Comparison of ENCODE assay signal across 1 cellular context in the genomic region with DNA sequence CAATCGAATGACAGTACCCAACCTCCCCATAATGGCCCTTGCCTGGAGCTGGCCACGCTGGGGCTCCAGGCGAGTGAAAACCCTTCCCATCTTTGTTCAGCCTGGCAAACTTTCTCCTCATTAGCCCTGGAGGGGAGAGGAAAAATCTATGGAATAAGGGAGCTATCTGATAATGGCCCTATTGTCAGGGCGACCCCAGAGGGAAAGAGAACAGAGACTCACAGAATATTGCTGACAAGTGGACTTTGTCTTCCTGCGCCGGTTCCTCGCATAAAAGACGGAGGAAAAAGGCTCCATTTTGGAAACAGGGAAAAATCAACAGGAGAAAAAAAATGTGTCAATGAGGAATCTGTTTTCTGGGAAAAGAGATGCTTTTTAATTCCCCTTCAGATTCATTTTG.
TF ChIP-seq lines count a peak whose summit lies in the region.

No MANE protein-coding gene starts in this region.

TF ChIP-seq in HepG2, 621 proteins besides CTCF, POLR2A, EP300 and RAD21 (continued from another document):
- TF ChIP-seq SOX6 (IDR thresholded peaks at IDR 0.05) (no peak), SOX6 (CRISPR knock-in tag; IDR thresholded peaks at IDR 0.05) (peak; percentile 76), ZSCAN29 (CRISPR knock-in tag; conservative IDR thresholded peaks at IDR 0.05) (0 out of 2 replicates have a peak, but pooled peaks have one; percentile 54), SOX5 (CRISPR knock-in tag; IDR thresholded peaks at IDR 0.05; ENCODE audit: borderline replicate concordance) (peak; percentile 46; the same call in 1 of the 2 replicates), HNF4G (IDR thresholded peaks at IDR 0.05; ENCODE audit: borderline replicate concordance, low read depth, low read length) (peak; percentile 45; the same call in 1 of the 2 replicates), HNF4G (CRISPR knock-in tag; IDR thresholded peaks at IDR 0.05; ENCODE audit: borderline replicate concordance, low read depth) (no peak), RXRB (CRISPR knock-in tag; IDR thresholded peaks at IDR 0.05; ENCODE audit: borderline replicate concordance) (peak; percentile 16; the same call in 1 of the 2 replicates), SOX13 (IDR thresholded peaks at IDR 0.05) (no peak), SOX13 (CRISPR knock-in tag; conservative IDR thresholded peaks at IDR 0.05 in 1 of 2, IDR thresholded peaks at IDR 0.05 in 1 of 2) (peak in 1 of 2 experiments; percentile 60; a peak in 2 of 4 replicates), MAFF (IDR thresholded peaks at IDR 0.05; ENCODE audit: low read depth, low read length) (peak; percentile 80), FOXK2 (IDR thresholded peaks at IDR 0.05) (no peak), MAFK (conservative IDR thresholded peaks at IDR 0.05 in 1 of 2, IDR thresholded peaks at IDR 0.05 in 1 of 2; ENCODE audit: low read length in 2 of 2) (peak; percentile 88), NR2F6 (IDR thresholded peaks at IDR 0.05) (0 out of 2 replicates have a peak, but pooled peaks have one; percentile 13), NR2F6 (CRISPR knock-in tag; IDR thresholded peaks at IDR 0.05) (no peak), LCORL (IDR thresholded peaks at IDR 0.05) (no peak), LCORL (CRISPR knock-in tag; IDR thresholded peaks at IDR 0.05) (peak; percentile 41; the same call in 1 of the 2 replicates), HNF4A (CRISPR knock-in tag; IDR thresholded peaks at IDR 0.05) (peak; percentile 46)
- TF ChIP-seq, protein P1, sequence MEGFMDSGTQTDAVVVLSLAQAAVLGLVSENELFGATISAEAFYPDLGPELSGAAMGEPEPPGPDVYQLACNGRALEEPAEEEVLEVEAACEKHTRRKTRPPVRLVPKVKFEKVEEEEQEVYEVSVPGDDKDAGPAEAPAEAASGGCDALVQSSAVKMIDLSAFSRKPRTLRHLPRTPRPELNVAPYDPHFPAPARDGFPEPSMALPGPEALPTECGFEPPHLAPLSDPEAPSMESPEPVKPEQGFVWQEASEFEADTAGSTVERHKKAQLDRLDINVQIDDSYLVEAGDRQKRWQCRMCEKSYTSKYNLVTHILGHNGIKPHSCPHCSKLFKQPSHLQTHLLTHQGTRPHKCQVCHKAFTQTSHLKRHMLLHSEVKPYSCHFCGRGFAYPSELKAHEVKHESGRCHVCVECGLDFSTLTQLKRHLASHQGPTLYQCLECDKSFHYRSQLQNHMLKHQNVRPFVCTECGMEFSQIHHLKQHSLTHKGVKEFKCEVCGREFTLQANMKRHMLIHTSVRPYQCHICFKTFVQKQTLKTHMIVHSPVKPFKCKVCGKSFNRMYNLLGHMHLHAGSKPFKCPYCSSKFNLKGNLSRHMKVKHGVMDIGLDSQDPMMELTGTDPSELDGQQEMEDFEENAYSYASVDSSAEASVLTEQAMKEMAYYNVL (CRISPR knock-in tag; IDR thresholded peaks at IDR 0.05; ENCODE audit: borderline replicate concordance): 0 out of 2 replicates have a peak, but pooled peaks have one; percentile 29
- TF ChIP-seq, protein P2, sequence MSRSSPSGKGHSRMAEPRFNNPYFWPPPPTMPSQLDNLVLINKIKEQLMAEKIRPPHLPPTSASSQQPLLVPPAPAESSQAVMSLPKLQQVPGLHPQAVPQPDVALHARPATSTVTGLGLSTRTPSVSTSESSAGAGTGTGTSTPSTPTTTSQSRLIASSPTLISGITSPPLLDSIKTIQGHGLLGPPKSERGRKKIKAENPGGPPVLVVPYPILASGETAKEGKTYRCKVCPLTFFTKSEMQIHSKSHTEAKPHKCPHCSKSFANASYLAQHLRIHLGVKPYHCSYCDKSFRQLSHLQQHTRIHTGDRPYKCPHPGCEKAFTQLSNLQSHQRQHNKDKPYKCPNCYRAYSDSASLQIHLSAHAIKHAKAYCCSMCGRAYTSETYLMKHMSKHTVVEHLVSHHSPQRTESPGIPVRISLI (CRISPR knock-in tag; IDR thresholded peaks at IDR 0.05; ENCODE audit: borderline replicate concordance): peak; percentile 56; the same call in 1 of the 2 replicates
- TF ChIP-seq, protein P3, sequence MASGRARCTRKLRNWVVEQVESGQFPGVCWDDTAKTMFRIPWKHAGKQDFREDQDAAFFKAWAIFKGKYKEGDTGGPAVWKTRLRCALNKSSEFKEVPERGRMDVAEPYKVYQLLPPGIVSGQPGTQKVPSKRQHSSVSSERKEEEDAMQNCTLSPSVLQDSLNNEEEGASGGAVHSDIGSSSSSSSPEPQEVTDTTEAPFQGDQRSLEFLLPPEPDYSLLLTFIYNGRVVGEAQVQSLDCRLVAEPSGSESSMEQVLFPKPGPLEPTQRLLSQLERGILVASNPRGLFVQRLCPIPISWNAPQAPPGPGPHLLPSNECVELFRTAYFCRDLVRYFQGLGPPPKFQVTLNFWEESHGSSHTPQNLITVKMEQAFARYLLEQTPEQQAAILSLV (CRISPR knock-in tag; IDR thresholded peaks at IDR 0.05; ENCODE audit: borderline replicate concordance): no peak
- TF ChIP-seq, protein P4, sequence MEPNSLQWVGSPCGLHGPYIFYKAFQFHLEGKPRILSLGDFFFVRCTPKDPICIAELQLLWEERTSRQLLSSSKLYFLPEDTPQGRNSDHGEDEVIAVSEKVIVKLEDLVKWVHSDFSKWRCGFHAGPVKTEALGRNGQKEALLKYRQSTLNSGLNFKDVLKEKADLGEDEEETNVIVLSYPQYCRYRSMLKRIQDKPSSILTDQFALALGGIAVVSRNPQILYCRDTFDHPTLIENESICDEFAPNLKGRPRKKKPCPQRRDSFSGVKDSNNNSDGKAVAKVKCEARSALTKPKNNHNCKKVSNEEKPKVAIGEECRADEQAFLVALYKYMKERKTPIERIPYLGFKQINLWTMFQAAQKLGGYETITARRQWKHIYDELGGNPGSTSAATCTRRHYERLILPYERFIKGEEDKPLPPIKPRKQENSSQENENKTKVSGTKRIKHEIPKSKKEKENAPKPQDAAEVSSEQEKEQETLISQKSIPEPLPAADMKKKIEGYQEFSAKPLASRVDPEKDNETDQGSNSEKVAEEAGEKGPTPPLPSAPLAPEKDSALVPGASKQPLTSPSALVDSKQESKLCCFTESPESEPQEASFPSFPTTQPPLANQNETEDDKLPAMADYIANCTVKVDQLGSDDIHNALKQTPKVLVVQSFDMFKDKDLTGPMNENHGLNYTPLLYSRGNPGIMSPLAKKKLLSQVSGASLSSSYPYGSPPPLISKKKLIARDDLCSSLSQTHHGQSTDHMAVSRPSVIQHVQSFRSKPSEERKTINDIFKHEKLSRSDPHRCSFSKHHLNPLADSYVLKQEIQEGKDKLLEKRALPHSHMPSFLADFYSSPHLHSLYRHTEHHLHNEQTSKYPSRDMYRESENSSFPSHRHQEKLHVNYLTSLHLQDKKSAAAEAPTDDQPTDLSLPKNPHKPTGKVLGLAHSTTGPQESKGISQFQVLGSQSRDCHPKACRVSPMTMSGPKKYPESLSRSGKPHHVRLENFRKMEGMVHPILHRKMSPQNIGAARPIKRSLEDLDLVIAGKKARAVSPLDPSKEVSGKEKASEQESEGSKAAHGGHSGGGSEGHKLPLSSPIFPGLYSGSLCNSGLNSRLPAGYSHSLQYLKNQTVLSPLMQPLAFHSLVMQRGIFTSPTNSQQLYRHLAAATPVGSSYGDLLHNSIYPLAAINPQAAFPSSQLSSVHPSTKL (CRISPR knock-in tag; IDR thresholded peaks at IDR 0.05): peak; percentile 14; the same call in 1 of the 2 replicates
- TF ChIP-seq, protein P5, sequence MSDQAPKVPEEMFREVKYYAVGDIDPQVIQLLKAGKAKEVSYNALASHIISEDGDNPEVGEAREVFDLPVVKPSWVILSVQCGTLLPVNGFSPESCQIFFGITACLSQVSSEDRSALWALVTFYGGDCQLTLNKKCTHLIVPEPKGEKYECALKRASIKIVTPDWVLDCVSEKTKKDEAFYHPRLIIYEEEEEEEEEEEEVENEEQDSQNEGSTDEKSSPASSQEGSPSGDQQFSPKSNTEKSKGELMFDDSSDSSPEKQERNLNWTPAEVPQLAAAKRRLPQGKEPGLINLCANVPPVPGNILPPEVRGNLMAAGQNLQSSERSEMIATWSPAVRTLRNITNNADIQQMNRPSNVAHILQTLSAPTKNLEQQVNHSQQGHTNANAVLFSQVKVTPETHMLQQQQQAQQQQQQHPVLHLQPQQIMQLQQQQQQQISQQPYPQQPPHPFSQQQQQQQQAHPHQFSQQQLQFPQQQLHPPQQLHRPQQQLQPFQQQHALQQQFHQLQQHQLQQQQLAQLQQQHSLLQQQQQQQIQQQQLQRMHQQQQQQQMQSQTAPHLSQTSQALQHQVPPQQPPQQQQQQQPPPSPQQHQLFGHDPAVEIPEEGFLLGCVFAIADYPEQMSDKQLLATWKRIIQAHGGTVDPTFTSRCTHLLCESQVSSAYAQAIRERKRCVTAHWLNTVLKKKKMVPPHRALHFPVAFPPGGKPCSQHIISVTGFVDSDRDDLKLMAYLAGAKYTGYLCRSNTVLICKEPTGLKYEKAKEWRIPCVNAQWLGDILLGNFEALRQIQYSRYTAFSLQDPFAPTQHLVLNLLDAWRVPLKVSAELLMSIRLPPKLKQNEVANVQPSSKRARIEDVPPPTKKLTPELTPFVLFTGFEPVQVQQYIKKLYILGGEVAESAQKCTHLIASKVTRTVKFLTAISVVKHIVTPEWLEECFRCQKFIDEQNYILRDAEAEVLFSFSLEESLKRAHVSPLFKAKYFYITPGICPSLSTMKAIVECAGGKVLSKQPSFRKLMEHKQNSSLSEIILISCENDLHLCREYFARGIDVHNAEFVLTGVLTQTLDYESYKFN (CRISPR knock-in tag; conservative IDR thresholded peaks at IDR 0.05): peak; percentile 63
- TF ChIP-seq, protein P6, sequence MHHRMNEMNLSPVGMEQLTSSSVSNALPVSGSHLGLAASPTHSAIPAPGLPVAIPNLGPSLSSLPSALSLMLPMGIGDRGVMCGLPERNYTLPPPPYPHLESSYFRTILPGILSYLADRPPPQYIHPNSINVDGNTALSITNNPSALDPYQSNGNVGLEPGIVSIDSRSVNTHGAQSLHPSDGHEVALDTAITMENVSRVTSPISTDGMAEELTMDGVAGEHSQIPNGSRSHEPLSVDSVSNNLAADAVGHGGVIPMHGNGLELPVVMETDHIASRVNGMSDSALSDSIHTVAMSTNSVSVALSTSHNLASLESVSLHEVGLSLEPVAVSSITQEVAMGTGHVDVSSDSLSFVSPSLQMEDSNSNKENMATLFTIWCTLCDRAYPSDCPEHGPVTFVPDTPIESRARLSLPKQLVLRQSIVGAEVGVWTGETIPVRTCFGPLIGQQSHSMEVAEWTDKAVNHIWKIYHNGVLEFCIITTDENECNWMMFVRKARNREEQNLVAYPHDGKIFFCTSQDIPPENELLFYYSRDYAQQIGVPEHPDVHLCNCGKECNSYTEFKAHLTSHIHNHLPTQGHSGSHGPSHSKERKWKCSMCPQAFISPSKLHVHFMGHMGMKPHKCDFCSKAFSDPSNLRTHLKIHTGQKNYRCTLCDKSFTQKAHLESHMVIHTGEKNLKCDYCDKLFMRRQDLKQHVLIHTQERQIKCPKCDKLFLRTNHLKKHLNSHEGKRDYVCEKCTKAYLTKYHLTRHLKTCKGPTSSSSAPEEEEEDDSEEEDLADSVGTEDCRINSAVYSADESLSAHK (CRISPR knock-in tag; IDR thresholded peaks at IDR 0.05; ENCODE audit: borderline replicate concordance): no peak
